In the genomic region with DNA sequence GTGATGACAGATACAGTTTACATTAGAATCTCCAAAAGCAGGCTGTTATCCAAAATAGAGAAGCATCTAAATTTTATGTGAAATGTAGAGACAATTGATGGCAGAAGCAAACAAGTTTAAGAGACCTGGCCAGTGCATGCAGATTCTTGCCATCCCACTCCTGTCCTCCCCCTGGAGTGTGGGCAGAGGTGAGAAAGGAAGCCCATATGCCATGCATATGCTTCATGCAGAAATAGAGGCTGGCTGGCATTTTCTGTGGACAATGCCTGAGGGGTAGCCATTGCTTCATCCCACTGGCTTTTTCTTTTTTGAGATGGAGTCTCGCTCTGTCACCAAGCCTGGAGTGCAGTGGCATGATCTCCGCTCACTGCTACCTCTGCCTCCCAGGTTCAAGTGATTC, we compare ENCODE assay signal across 26 cellular contexts.
"Had no signal": no experiment of that assay in that cellular context is flagged by ENCODE, and none has a peak within 500 bp of the region (broad histone marks: within the 10 kb centered on the region; RNA-seq: fewer than 3 reads in every experiment).

No MANE protein-coding gene starts in this region.

- H3K36me3 ChIP-seq: adrenal gland, colonic mucosa, heart left ventricle had no signal

- DNase-seq: activated CD4-positive, alpha-beta memory T cell treated with anti-CD3 and anti-CD28 coated beads for 36 hours; activated CD4-positive, alpha-beta T cell treated with anti-CD3 and anti-CD28 coated beads for 36 hours; activated CD4-positive, alpha-beta T cell treated with anti-CD3 and anti-CD28 coated beads, Interleukin-2, amount 10 ng/mL, durations not matched to agents 24 days and 14 days; activated CD4-positive, CD25-positive, alpha-beta regulatory T cell; activated CD4-positive, CD25-positive, alpha-beta regulatory T cell treated with anti-CD3 and anti-CD28 coated beads, Interleukin-2, amount 50 U/mL, for 72 hours; activated CD8-positive, alpha-beta memory T cell treated with anti-CD3 and anti-CD28 coated beads, Interleukin-2, amount 10 ng/mL, durations not matched to agents 7 days and 5 days; activated CD8-positive, alpha-beta memory T cell treated with anti-CD3 and anti-CD28 coated beads, Interleukin-2, amount 50 U/mL, for 4 hours; activated CD8-positive, alpha-beta T cell treated with anti-CD3 and anti-CD28 coated beads, Interleukin-2, amount 10 ng/mL, durations not matched to agents 7 days and 5 days; activated effector memory CD4-positive, alpha-beta T cell treated with anti-CD3 and anti-CD28 coated beads, Interleukin-2, amount 50 U/mL, for 16 hours; activated naive CD4-positive, alpha-beta T cell treated with anti-CD3 and anti-CD28 coated beads for 36 hours; activated naive CD8-positive, alpha-beta T cell treated with anti-CD3 and anti-CD28 coated beads for 36 hours; activated naive CD8-positive, alpha-beta T cell treated with anti-CD3 and anti-CD28 coated beads, Interleukin-2, amount 50 U/mL, for 24 hours; activated T-cell treated with anti-CD3 and anti-CD28 coated beads, Interleukin-2, amount 50 U/mL, for 1 hour; activated T-cell treated with anti-CD3 and anti-CD28 coated beads, Interleukin-2, amount 50 U/mL, for 48 hours; adrenal gland; aorta; body of pancreas; caudate nucleus; colonic mucosa; effector memory CD4-positive, alpha-beta T cell; endodermal cell; foreskin fibroblast; glutamatergic neuron; heart left ventricle; T-helper 2 cell had no signal

- H3K27ac ChIP-seq: adrenal gland, body of pancreas, colonic mucosa, heart left ventricle had no signal

- H3K4me1 ChIP-seq: adrenal gland, body of pancreas, colonic mucosa, heart left ventricle had no signal

- ATAC-seq: activated CD4-positive, alpha-beta T cell treated with anti-CD3 and anti-CD28 coated beads for 36 hours; activated CD8-positive, alpha-beta memory T cell treated with anti-CD3 and anti-CD28 coated beads, Interleukin-2, amount 10 ng/mL, durations not matched to agents 7 days and 5 days; activated CD8-positive, alpha-beta T cell treated with anti-CD3 and anti-CD28 coated beads, Interleukin-2, amount 10 ng/mL, durations not matched to agents 7 days and 5 days; activated naive CD8-positive, alpha-beta T cell treated with anti-CD3 and anti-CD28 coated beads, Interleukin-2, amount 50 U/mL, for 24 hours; body of pancreas; esophagus mucosa; heart left ventricle had no signal

- H3K27me3 ChIP-seq: adrenal gland, body of pancreas, colonic mucosa, heart left ventricle had no signal

- H3K9me3 ChIP-seq: adrenal gland, body of pancreas, colonic mucosa, heart left ventricle had no signal

- H3K4me3 ChIP-seq: adrenal gland, body of pancreas, colonic mucosa, heart left ventricle had no signal
